Comparison of ENCODE assay signal across 16 cellular contexts in genomic region chr5:124860271-124860670, GRCh38.
"Had no signal": no experiment of that assay in that cellular context is flagged by ENCODE, and none has a peak within 500 bp of the region (broad histone marks: within the 10 kb centered on the region; RNA-seq: fewer than 3 reads in every experiment).

No MANE protein-coding gene starts in this region.

- ATAC-seq: right lobe of liver; stimulated activated naive CD8-positive, alpha-beta T cell treated with anti-CD3 and anti-CD28 coated beads, Interleukin-15, Interleukin-2, amounts not matched to agents 100 U/mL and 50 U/mL, for 24 hours had no signal

- H3K27me3 ChIP-seq: ovary, right lobe of liver had no signal

- H3K9me3 ChIP-seq: ovary, right lobe of liver had no signal

- H3K4me3 ChIP-seq: left ventricle myocardium inferior, ovary, right lobe of liver had no signal

- H3K36me3 ChIP-seq: left ventricle myocardium inferior, ovary, right lobe of liver had no signal

- DNase-seq: activated CD4-positive, alpha-beta T cell treated with anti-CD3 and anti-CD28 coated beads, Interleukin-2, amount 10 ng/mL, durations not matched to agents 7 days and 5 days; activated CD4-positive, CD25-positive, alpha-beta regulatory T cell; activated CD8-positive, alpha-beta memory T cell treated with anti-CD3 and anti-CD28 coated beads for 24 hours; activated gamma-delta T cell treated with Interleukin-2 at 50 U/mL for 16 hours; activated naive CD8-positive, alpha-beta T cell treated with anti-CD3 and anti-CD28 coated beads for 36 hours; amygdala; cerebellar nuclear complex; effector CD8-positive, alpha-beta T cell; hippocampal formation; kidney; left ventricle myocardium inferior; naive B cell; ovary; right lobe of liver; stimulated activated naive CD8-positive, alpha-beta T cell treated with anti-CD3 and anti-CD28 coated beads, Interleukin-15, Interleukin-2, amounts not matched to agents 100 U/mL and 50 U/mL, for 24 hours; trophoblast cell had no signal

- H3K4me1 ChIP-seq: left ventricle myocardium inferior, right lobe of liver had no signal
